In genomic region chr6:89638320-89639195, GRCh38 we compare ENCODE assay signal across 8 cellular contexts. TPM values are rescaled to one million over a fixed set of nuclear protein-coding genes. Genes with fewer than 3 reads are reported as not detected.
A peak's percentile ranks its signal among the peaks of the same experiment; 100 is the strongest.
DNase-seq lines count a peak whose midpoint lies in the region; ATAC-seq, FAIRE-seq and TF ChIP-seq lines count a peak whose summit lies in the region.

TSS of gene LYRM2 (minus strand) at chr6:89638747. CDS start at chr6:89638716, 31 bp downstream.

- H3K27ac ChIP-seq in kidney (ENCODE audit: low read depth in 2 of 2, low read length in 2 of 2), result peak within 1 kb of the TSS; percentile 84 to 97

- intact Hi-C loops in kidney (cut with DNase I), result no loop called here

- H3K36me3 ChIP-seq in kidney (ENCODE audit: control insufficient read depth in 1 of 2, insufficient read depth in 2 of 2, low read length in 2 of 2), result peaks cover 3 to 9% of the 10 kb centered on the region in 2 donors

- ATAC-seq in HG03432 (IDR thresholded peaks at IDR 0.05; ENCODE audit: unreplicated experiment), result peak; percentile 99

- TF ChIP-seq POLR2A in GM19099 (IDR thresholded peaks at IDR 0.05; ENCODE audit: extremely low read depth, insufficient read length, low read depth), result peak; percentile 95

- H3K4me3 ChIP-seq in kidney (ENCODE audit: low read length in 2 of 2), result peak within 1 kb of the TSS; percentile 92 to 95

- DNase-seq in AML-193 (lab: John Stamatoyannopoulos, UW) (peak; percentile 93 to 94), NCI-H510A (lab: John Stamatoyannopoulos, UW) (peak; percentile 75), cerebellum (ENCODE audit: low spot score) (peak; percentile 93), kidney (peak; percentile 98)
- DNase-seq in activated CD4-positive, alpha-beta T cell treated with anti-CD3 and anti-CD28 coated beads for 1 hour, result peak; percentile 83
- peak; percentile 96 for DNase-seq in stimulated activated CD4-positive, alpha-beta T cell treated with anti-CD3 and anti-CD28 coated beads, Interleukin-15, amount 100 ng/mL, for 24 hours

- H3K9me3 ChIP-seq in kidney (ENCODE audit: control insufficient read depth in 1 of 2, low read length in 2 of 2), result no peaks in the 10 kb centered on the region

- peak within 1 kb of the TSS; percentile 86 to 93 for H3K9ac ChIP-seq in kidney (ENCODE audit: low read length in 2 of 2)

- FAIRE-seq in kidney (lab: Jason Lieb, UNC), result no peak

- H3K4me1 ChIP-seq in kidney (ENCODE audit: control insufficient read depth in 1 of 2, insufficient read depth in 1 of 2, low read depth in 1 of 2, low read length in 2 of 2), result peaks cover 7 to 15% of the 10 kb centered on the region in 2 donors

- no peak for TF ChIP-seq CTCF in kidney (IDR thresholded peaks at IDR 0.05; ENCODE audit: borderline replicate concordance, extremely low read depth, insufficient read depth)

RNA-seq across cellular contexts. Expression of gene LYRM2, which starts in this region (rescaled TPM):
- 22.0 TPM for total RNA-seq in cerebellum
- 42.8 TPM for total RNA-seq in kidney
- 22.6 TPM for polyA plus RNA-seq in kidney (ENCODE audit: insufficient read depth, low read depth, low replicate concordance)

Comparison
In these comparisons a context has a peak if more than half of its experiments do, and no peak if none do; other contexts are left out.
1. Peak in every context shown above with its lines: DNase-seq, ATAC-seq, H3K4me3 ChIP-seq and H3K27ac ChIP-seq.